2 cellular contexts compared by ENCODE assay signal in genomic region chr9:114047717-114048116, GRCh38.
TF ChIP-seq lines count a peak whose summit lies in the region.

No MANE protein-coding gene starts in this region.

TF ChIP-seq in WTC11, 78 proteins besides CTCF, POLR2A, EP300 and RAD21:
- TF ChIP-seq ZNF219 (CRISPR knock-in tag; IDR thresholded peaks at IDR 0.05; ENCODE audit: borderline replicate concordance) = no peak
- no peak for TF ChIP-seq MXD4 (CRISPR knock-in tag; IDR thresholded peaks at IDR 0.05; ENCODE audit: borderline replicate concordance)
- TF ChIP-seq GABPB1 (CRISPR knock-in tag; IDR thresholded peaks at IDR 0.05) = no peak
- 0 out of 2 replicates have a peak, but pooled peaks have one; percentile 45 for TF ChIP-seq FOXK1 (CRISPR knock-in tag; IDR thresholded peaks at IDR 0.05)
- no peak for TF ChIP-seq GRHL2 (CRISPR knock-in tag; IDR thresholded peaks at IDR 0.05; ENCODE audit: insufficient replicate concordance, severe bottlenecking)
- no peak for TF ChIP-seq SMAD4 (CRISPR knock-in tag; IDR thresholded peaks at IDR 0.05)
- no peak for TF ChIP-seq JAZF1 (CRISPR knock-in tag; IDR thresholded peaks at IDR 0.05)

TF ChIP-seq in HEK293T, 16 proteins besides CTCF, POLR2A, EP300 and RAD21:
- TF ChIP-seq PKNOX1 (IDR thresholded peaks at IDR 0.05) (no peak), LEF1 (IDR thresholded peaks at IDR 0.05; ENCODE audit: borderline replicate concordance) (no peak), ZNF384 (IDR thresholded peaks at IDR 0.05) (no peak), FOXM1 (IDR thresholded peaks at IDR 0.05; ENCODE audit: borderline replicate concordance) (no peak), BHLHE40 (IDR thresholded peaks at IDR 0.05; ENCODE audit: borderline replicate concordance) (no peak), TARDBP (IDR thresholded peaks at IDR 0.05) (no peak), ARNT (IDR thresholded peaks at IDR 0.05) (no peak), SP1 (IDR thresholded peaks at IDR 0.05) (no peak), HDGF (IDR thresholded peaks at IDR 0.05; ENCODE audit: borderline replicate concordance) (no peak), CTBP1 (IDR thresholded peaks at IDR 0.05; ENCODE audit: borderline replicate concordance) (no peak), FOXK2 (IDR thresholded peaks at IDR 0.05) (no peak), FOXA1 (IDR thresholded peaks at IDR 0.05) (no peak), SUZ12 (IDR thresholded peaks at IDR 0.05) (no peak), L3MBTL2 (conservative IDR thresholded peaks at IDR 0.05) (no peak), NFRKB (IDR thresholded peaks at IDR 0.05) (no peak), ELF4 (IDR thresholded peaks at IDR 0.05) (no peak)
